2 cellular contexts compared by ENCODE assay signal in genomic region chr5:60812426-60812825, GRCh38.
TF ChIP-seq lines count a peak whose summit lies in the region.

No MANE protein-coding gene starts in this region.

TF ChIP-seq in HepG2, 621 proteins besides CTCF, POLR2A, EP300 and RAD21:
- TF ChIP-seq ZNF124 (CRISPR knock-in tag; IDR thresholded peaks at IDR 0.05) (no peak), HMGXB3 (CRISPR knock-in tag; IDR thresholded peaks at IDR 0.05; ENCODE audit: borderline replicate concordance) (no peak), ZNF12 (CRISPR knock-in tag; IDR thresholded peaks at IDR 0.05) (no peak), TBX3 (IDR thresholded peaks at IDR 0.05; ENCODE audit: borderline replicate concordance) (no peak), SIX1 (CRISPR knock-in tag; IDR thresholded peaks at IDR 0.05; ENCODE audit: borderline replicate concordance) (no peak), ZNF101 (CRISPR knock-in tag; IDR thresholded peaks at IDR 0.05; ENCODE audit: borderline replicate concordance, low read depth) (no peak), DDIT3 (CRISPR knock-in tag; IDR thresholded peaks at IDR 0.05) (no peak), ATF1 (CRISPR knock-in tag; IDR thresholded peaks at IDR 0.05) (no peak), ZNF572 (CRISPR knock-in tag; IDR thresholded peaks at IDR 0.05) (no peak), NKX3-1 (CRISPR knock-in tag; IDR thresholded peaks at IDR 0.05) (no peak), ZNF816 (CRISPR knock-in tag; IDR thresholded peaks at IDR 0.05; ENCODE audit: borderline replicate concordance) (no peak), PAWR (CRISPR knock-in tag; IDR thresholded peaks at IDR 0.05; ENCODE audit: borderline replicate concordance) (no peak)

TF ChIP-seq in H1, 55 proteins besides CTCF, POLR2A, EP300 and RAD21:
- TF ChIP-seq KDM1A (IDR thresholded peaks at IDR 0.05; ENCODE audit: borderline replicate concordance, low read length) (no peak), PHF8 (conservative IDR thresholded peaks at IDR 0.05; ENCODE audit: low read depth, low read length) (no peak), BCL11A (IDR thresholded peaks at IDR 0.05; ENCODE audit: low read depth in 2 of 2, low read length in 2 of 2) (no peak), CREB1 (IDR thresholded peaks at IDR 0.05) (no peak), KDM5A (IDR thresholded peaks at IDR 0.05; ENCODE audit: low read length) (no peak)
